ENCODE assay signal across 7 cellular contexts in the genomic region with DNA sequence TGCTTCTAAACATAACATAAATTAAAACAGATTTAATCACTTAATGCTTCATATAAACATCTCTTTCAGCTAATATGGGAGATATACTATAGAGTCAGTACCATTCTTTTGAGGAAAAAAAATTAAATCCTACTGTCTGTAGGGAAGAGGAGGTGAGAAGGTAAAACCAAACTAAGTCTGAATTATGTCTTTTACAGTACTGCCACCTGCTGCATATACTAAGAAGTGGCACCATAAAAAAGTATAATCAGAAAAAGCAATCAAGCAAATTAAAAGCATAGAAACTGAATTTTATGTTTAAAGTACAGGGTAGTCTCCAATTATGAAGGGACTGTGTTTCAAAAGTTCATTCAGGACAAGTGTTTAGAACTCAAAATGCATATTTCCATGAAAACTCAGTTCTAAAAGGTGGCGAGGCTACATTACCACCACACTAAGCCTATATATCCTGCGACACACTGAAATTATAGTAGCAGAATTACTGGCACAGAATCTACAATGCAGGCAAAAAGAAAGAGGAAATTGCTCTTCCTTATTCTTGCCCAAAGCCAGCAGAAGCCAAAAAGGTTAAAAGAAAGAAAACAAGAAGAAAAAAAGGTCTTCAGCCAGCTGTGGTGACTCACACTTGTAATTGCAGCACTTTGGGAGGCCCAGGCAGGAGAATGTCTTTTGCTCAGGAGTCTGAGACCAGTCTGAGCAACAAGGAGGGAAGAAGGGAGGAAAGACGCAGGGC. TPM values are rescaled to one million over a fixed set of nuclear protein-coding genes. Genes with fewer than 3 reads are reported as not detected.
A peak's percentile ranks its signal among the peaks of the same experiment; 100 is the strongest.
DNase-seq lines count a peak whose midpoint lies in the region; ATAC-seq, FAIRE-seq and TF ChIP-seq lines count a peak whose summit lies in the region.

No MANE protein-coding gene starts in this region.

- H3K36me3 ChIP-seq in skeletal muscle satellite cell (ENCODE audit: insufficient read depth, low read length): peaks cover 30% of the 10 kb centered on the region

- no peaks in the 10 kb centered on the region for H3K27me3 ChIP-seq in skeletal muscle satellite cell (ENCODE audit: control insufficient read depth, insufficient read depth, low read length)

- peak overlapping the region; percentile 26 for H3K4me2 ChIP-seq in skeletal muscle satellite cell (ENCODE audit: low read length)

- H3K27ac ChIP-seq in substantia nigra (ENCODE audit: low read depth, low read length, poor library complexity, severe bottlenecking): no peak overlapping the region

- peaks cover 8% of the 10 kb centered on the region for H3K4me1 ChIP-seq in skeletal muscle satellite cell (ENCODE audit: control insufficient read depth, insufficient read depth, low read length)

- TF ChIP-seq CTCF in LNCAP (IDR thresholded peaks at IDR 0.05): peak; percentile 81

- ATAC-seq in HG03439 (IDR thresholded peaks at IDR 0.05; ENCODE audit: unreplicated experiment): no peak

- H3K9ac ChIP-seq in skeletal muscle satellite cell (ENCODE audit: low read depth, low read length): no peak overlapping the region

- H3K9me3 ChIP-seq in skeletal muscle satellite cell (replicated peaks; ENCODE audit: low read length): no peaks in the 10 kb centered on the region

- H3K4me3 ChIP-seq in skeletal muscle satellite cell (ENCODE audit: low read length): no peak overlapping the region

- DNase-seq in ELR (ENCODE audit: low read depth): peak; percentile 62
- DNase-seq in glomerular visceral epithelial cell (ENCODE audit: extremely low spot score): peak; percentile 31
- DNase-seq in substantia nigra (lab: John Stamatoyannopoulos, UW): no peak

- peak; percentile 97 for FAIRE-seq in TTC549 (lab: Jason Lieb, UNC)

RNA-seq across cellular contexts. Expression of gene NSL1, which starts 9.0 kb away (rescaled TPM):
- 21.6 and 28.1 TPM in 2 replicates for total RNA-seq in skeletal muscle satellite cell (2012; rRNA removed)

RNA-seq across cellular contexts. Expression of gene TATDN3, which starts 9.1 kb away (rescaled TPM):
- 15.7 and 19.5 TPM in 2 replicates for total RNA-seq in skeletal muscle satellite cell (2012; rRNA removed)

Comparison
In these comparisons a context has a peak if more than half of its experiments do, and no peak if none do; other contexts are left out.
1. DNase-seq: peak in ELR (single experiment) and glomerular visceral epithelial cell (single experiment); none in substantia nigra (0 of 49).